Comparison of ENCODE assay signal across 32 cellular contexts in genomic region chr21:26835714-26836265, GRCh38. TPM values are rescaled to one million over a fixed set of nuclear protein-coding genes. Genes with fewer than 3 reads are reported as not detected.
DNase-seq lines count a peak whose midpoint lies in the region; FAIRE-seq and TF ChIP-seq lines count a peak whose summit lies in the region.
"Had no signal": no experiment of that assay in that cellular context is flagged by ENCODE, and none has a peak within 500 bp of the region (broad histone marks: within the 10 kb centered on the region; RNA-seq: fewer than 3 reads in every experiment).

No MANE protein-coding gene starts in this region.

- H3K27ac Mint-ChIP-seq in HFFc6 (peak overlapping the region; percentile 72), nephron progenitor cell (no peak overlapping the region)
- H3K27ac Mint-ChIP-seq: activated naive CD8-positive, alpha-beta T cell treated with anti-CD3 and anti-CD28 coated beads for 36 hours; activated T-cell treated with anti-CD3 and anti-CD28 coated beads, Interleukin-2, amount 50 U/mL, for 24 hours; endodermal cell; WTC11 had no signal

- H3K9me3 ChIP-seq in SJSA1 (replicated peaks) (no peaks in the 10 kb centered on the region), keratinocyte (ENCODE audit: control insufficient read depth, low read depth, low read length) (no peaks in the 10 kb centered on the region), vagina (no peaks in the 10 kb centered on the region)
- H3K9me3 ChIP-seq: Caco-2, esophagus squamous epithelium, mucosa of descending colon, tibial nerve had no signal

- dilution Hi-C loops in keratinocyte (cut with MboI; ENCODE audit: extremely low pct_ligation_motif_present, low sequenced_read_pairs) = no loop called here

- TF ChIP-seq CTCF in HFFc6 (IDR thresholded peaks at IDR 0.05) (no peak), keratinocyte (optimal IDR thresholded peaks at IDR 0.05 in 1 of 3, IDR thresholded peaks at IDR 0.05 in 1 of 3, conservative IDR thresholded peaks at IDR 0.05 in 1 of 3; ENCODE audit: extremely low read depth in 1 of 3, insufficient read depth in 2 of 3, low read length in 3 of 3) (no peak), vagina (IDR thresholded peaks at IDR 0.05) (no peak), nephron progenitor cell (IDR thresholded peaks at IDR 0.05) (no peak)

- no peak overlapping the region for H3K4me3 ChIP-seq in SJSA1
- H3K4me3 ChIP-seq in keratinocyte (ENCODE audit: control insufficient read depth in 2 of 3, extremely low read depth in 1 of 3, insufficient read depth in 2 of 3, low read depth in 1 of 3, low read length in 3 of 3) = no peak overlapping the region
- H3K4me3 ChIP-seq in vagina = no peak overlapping the region
- H3K4me3 ChIP-seq: esophagus squamous epithelium, lung, mucosa of descending colon, tibial nerve had no signal

- FAIRE-seq in keratinocyte (lab: Jason Lieb, UNC) = peak; percentile 52
- no peak for FAIRE-seq in GM19239 (lab: Jason Lieb, UNC)

- H3K9ac ChIP-seq in keratinocyte (ENCODE audit: control insufficient read depth, extremely low read depth, insufficient read depth, low read length) = peak overlapping the region; percentile 3
- H3K9ac ChIP-seq: parathyroid adenoma had no signal

- no peaks in the 10 kb centered on the region for H3K79me2 ChIP-seq in keratinocyte (ENCODE audit: control insufficient read depth, insufficient read depth, low read length)
- H3K79me2 ChIP-seq: parathyroid adenoma had no signal

- intact Hi-C loops in vagina (cut with DNase I) = no loop called here

- H3K36me3 ChIP-seq in SJSA1 (peaks cover 64% of the 10 kb centered on the region), keratinocyte (ENCODE audit: control insufficient read depth in 2 of 2, extremely low read depth in 1 of 2, insufficient read depth in 2 of 2, low read length in 2 of 2) (peaks cover 7 to 32% of the 10 kb centered on the region in 2 experiments), vagina (peaks cover 7 to 46% of the 10 kb centered on the region in 2 donors)

- H3K27ac ChIP-seq in SJSA1 (peak overlapping the region; percentile 35), keratinocyte (ENCODE audit: control insufficient read depth, insufficient read depth, low read length) (peak overlapping the region; percentile 85), vagina (peak overlapping the region; percentile 28), caudate nucleus (ENCODE audit: low read depth, low read length) (no peak overlapping the region)
- H3K27ac ChIP-seq: C4-2B, parathyroid adenoma, tibial nerve had no signal

- no peak overlapping the region for H2AFZ ChIP-seq in keratinocyte (ENCODE audit: control insufficient read depth, low read length)
- H2AFZ ChIP-seq: parathyroid adenoma had no signal

- peaks cover 4% of the 10 kb centered on the region for H3K9me1 ChIP-seq in keratinocyte (ENCODE audit: control insufficient read depth, extremely low read depth, insufficient read depth, low read length)

- H4K20me1 ChIP-seq in keratinocyte (ENCODE audit: control insufficient read depth, extremely low read depth, insufficient read depth, low read length) = peaks cover 4% of the 10 kb centered on the region

- peaks cover 34% of the 10 kb centered on the region for H3K4me1 ChIP-seq in SJSA1 (replicated peaks)
- H3K4me1 ChIP-seq in keratinocyte (ENCODE audit: control insufficient read depth, extremely low read depth, insufficient read depth, low read length) = peaks cover 29% of the 10 kb centered on the region
- H3K4me1 ChIP-seq in vagina = peaks cover 28% of the 10 kb centered on the region
- H3K4me1 ChIP-seq: Caco-2, parathyroid adenoma had no signal

- H3K36me3 Mint-ChIP-seq in HFFc6 (ENCODE audit: low read depth) = peaks cover 51% of the 10 kb centered on the region
- peaks cover 49% of the 10 kb centered on the region for H3K36me3 Mint-ChIP-seq in nephron progenitor cell (ENCODE audit: low read depth)
- H3K36me3 Mint-ChIP-seq: activated naive CD8-positive, alpha-beta T cell treated with anti-CD3 and anti-CD28 coated beads for 36 hours had no signal

- H3K4me1 Mint-ChIP-seq in HFFc6 (ENCODE audit: low read depth) (peaks cover 71% of the 10 kb centered on the region), nephron progenitor cell (peaks cover 23% of the 10 kb centered on the region)

- H3K27me3 Mint-ChIP-seq in HFFc6 (ENCODE audit: insufficient read depth) (peaks cover 27% of the 10 kb centered on the region), nephron progenitor cell (ENCODE audit: low read depth, poor library complexity) (no peaks in the 10 kb centered on the region)

- no peak for TF ChIP-seq POLR2A in vagina (IDR thresholded peaks at IDR 0.05)

- H3K27me3 ChIP-seq in SJSA1 (replicated peaks) = no peaks in the 10 kb centered on the region; the same call in 1 of the 2 replicates
- no peaks in the 10 kb centered on the region for H3K27me3 ChIP-seq in keratinocyte (ENCODE audit: control insufficient read depth, extremely low read depth, insufficient read depth, low read length)
- H3K27me3 ChIP-seq in vagina = no peaks in the 10 kb centered on the region
- H3K27me3 ChIP-seq: esophagus squamous epithelium, tibial nerve had no signal

- H3K4me2 ChIP-seq in keratinocyte (ENCODE audit: control insufficient read depth, extremely low read depth, insufficient read depth, low read depth, low read length) = peak overlapping the region; percentile 57

- H3K9me3 Mint-ChIP-seq in HFFc6 = peaks cover 5% of the 10 kb centered on the region
- no peaks in the 10 kb centered on the region for H3K9me3 Mint-ChIP-seq in nephron progenitor cell
- H3K9me3 Mint-ChIP-seq: activated naive CD8-positive, alpha-beta T cell treated with anti-CD3 and anti-CD28 coated beads for 36 hours; activated T-cell treated with anti-CD3 and anti-CD28 coated beads, Interleukin-2, amount 50 U/mL, for 24 hours; endodermal cell; neural crest cell; WTC11 had no signal

- H3K4me3 Mint-ChIP-seq in HFFc6 (peak overlapping the region; percentile 67), nephron progenitor cell (no peak overlapping the region)
- H3K4me3 Mint-ChIP-seq: activated naive CD8-positive, alpha-beta T cell treated with anti-CD3 and anti-CD28 coated beads for 36 hours; activated T-cell treated with anti-CD3 and anti-CD28 coated beads, Interleukin-2, amount 50 U/mL, for 24 hours; endodermal cell; neural crest cell; WTC11 had no signal

- DNase-seq in HFFc6 = no peak
- no peak for DNase-seq in SJSA1 (ENCODE audit: low read depth in 1 of 2, low spot score in 2 of 2)
- DNase-seq in keratinocyte (ENCODE audit: low read depth, low spot score) = no peak
- DNase-seq in vagina (ENCODE audit: extremely low spot score in 2 of 2) = no peak
- no peak for DNase-seq in GM19239 (ENCODE audit: insufficient read length, low spot score)
- no peak for DNase-seq in caudate nucleus (lab: John Stamatoyannopoulos, UW)
- DNase-seq in nephron progenitor cell = no peak
- DNase-seq: activated CD4-positive, alpha-beta T cell treated with anti-CD3 and anti-CD28 coated beads, Interleukin-2, amount 10 ng/mL, durations not matched to agents 24 days and 14 days; activated gamma-delta T cell; activated naive CD8-positive, alpha-beta T cell treated with anti-CD3 and anti-CD28 coated beads for 36 hours; activated T-cell treated with anti-CD3 and anti-CD28 coated beads, Interleukin-2, amount 50 U/mL, for 24 hours; anterior cingulate cortex; Caco-2; dermis blood vessel endothelial cell; endodermal cell; esophagus squamous epithelium; foreskin melanocyte; GF-D8; mucosa of descending colon; NCI-H1092 treated with DMSO at 0.1 percent for 48 hours; NCI-H187; NCI-H446 treated with DMSO at 0.1 percent for 48 hours; NCI-H774; stimulated activated CD4-positive, alpha-beta T cell treated with anti-CD3 and anti-CD28 coated beads, Interleukin-12 subunit alpha, Interleukin-12 subunit beta, amount 100 ng/mL, for 4 hours; stimulated activated CD4-positive, alpha-beta T cell treated with anti-CD3 and anti-CD28 coated beads, Interleukin-4, amount 100 ng/mL, for 24 hours had no signal

RNA-seq across cellular contexts. Expression of gene ADAMTS1, which starts 9.4 kb away (rescaled TPM):
- 100 to 1,000 TPM; 229 to 346 (median 292) TPM for total RNA-seq in HFFc6 (2021; fragmentation: NEBNext Ultra II Directional; extraction: Animal tissue kit (Norgen Biotek cat#: 25700))
- 57.6 and 69.7 TPM in 2 replicates for total RNA-seq in SJSA1 (2014; rRNA removed; shearing (Covaris generic))
- polyA plus RNA-seq in keratinocyte = 340 to 485 TPM (median 344 TPM) in 3 replicates
- polyA plus RNA-seq in keratinocyte (2011; ENCODE audit: low read depth) = 90.5 TPM
- 172 and 198 TPM in 2 replicates for polyA plus RNA-seq in keratinocyte (2011; cell fraction: cytosol; rRNA removed)
- 1,714 and 1,972 TPM in 2 replicates for polyA plus RNA-seq in keratinocyte (2011; cell fraction: nucleus; rRNA removed)
- 81.7 and 285 TPM in 2 replicates for polyA plus RNA-seq in keratinocyte (2012; ENCODE audit: low replicate concordance)
- 1,168 to 1,682 TPM (median 1,277 TPM) in 3 replicates for polyA minus RNA-seq in keratinocyte
- 366 TPM for polyA minus RNA-seq in keratinocyte (2011; cell fraction: cytosol; rRNA and poly(A)+ RNA removed)
- 1,277 and 2,287 TPM in 2 replicates for polyA minus RNA-seq in keratinocyte (2011; cell fraction: nucleus; rRNA and poly(A)+ RNA removed)
- 241 TPM for total RNA-seq in vagina
- total RNA-seq: Caco-2, HT-29 had no signal
